In genomic region chr12:102408487-102409297, GRCh38 we compare ENCODE assay signal across 19 cellular contexts.
"Had no signal": no experiment of that assay in that cellular context is flagged by ENCODE, and none has a peak within 500 bp of the region (broad histone marks: within the 10 kb centered on the region; RNA-seq: fewer than 3 reads in every experiment).

No MANE protein-coding gene starts in this region.

- H3K36me3 ChIP-seq: esophagus squamous epithelium, heart left ventricle, pancreas, sigmoid colon, tibial artery had no signal

- H3K4me1 ChIP-seq: sigmoid colon had no signal

- ATAC-seq: heart left ventricle, left cardiac atrium had no signal

- H3K27me3 ChIP-seq: esophagus squamous epithelium, heart left ventricle, pancreas, sigmoid colon, tibial artery had no signal

- H3K9me3 ChIP-seq: esophagus squamous epithelium, heart left ventricle, pancreas, sigmoid colon, tibial artery had no signal

- DNase-seq: activated CD4-positive, alpha-beta memory T cell treated with anti-CD3 and anti-CD28 coated beads, Interleukin-2, amount 10 ng/mL, durations not matched to agents 7 days and 5 days; activated CD4-positive, alpha-beta T cell treated with anti-CD3 and anti-CD28 coated beads for 4 hours; activated CD4-positive, CD25-positive, alpha-beta regulatory T cell; activated gamma-delta T cell treated with Interleukin-2 at 50 U/mL for 16 hours; activated T-cell treated with anti-CD3 and anti-CD28 coated beads, Interleukin-2, amount 50 U/mL, for 72 hours; amniotic stem cell; cortex of kidney; endodermal cell; esophagus squamous epithelium; heart left ventricle; left cardiac atrium; mesenchymal stem cell; pancreas; sigmoid colon; stimulated activated CD4-positive, alpha-beta T cell treated with anti-CD3 and anti-CD28 coated beads, Interleukin-2, amount 100 ng/mL, for 48 hours; stimulated activated CD8-positive, alpha-beta memory T cell treated with anti-CD3 and anti-CD28 coated beads, Interleukin-4, amount 100 ng/mL, for 48 hours; stimulated activated naive CD4-positive, alpha-beta T cell; tibial artery had no signal

- FAIRE-seq: islet of Langerhans, pancreas had no signal

- H3K4me3 ChIP-seq: esophagus squamous epithelium, heart left ventricle, pancreas, sigmoid colon, tibial artery had no signal

- H3K27ac ChIP-seq: esophagus squamous epithelium, heart left ventricle, pancreas, sigmoid colon, tibial artery had no signal
